In genomic region chr22:40183603-40184002, GRCh38 we compare ENCODE assay signal across 8 cellular contexts. TPM values are rescaled to one million over a fixed set of nuclear protein-coding genes. Genes with fewer than 3 reads are reported as not detected.
DNase-seq lines count a peak whose midpoint lies in the region; ATAC-seq and TF ChIP-seq lines count a peak whose summit lies in the region.
"Not testable (repeated sequence)": the region's sequence is repeated elsewhere in the genome, so short reads cannot be mapped to it uniquely, and the experiment has no call there.

No MANE protein-coding gene starts in this region.

- not testable (repeated sequence) for TF ChIP-seq POLR2A in gastroesophageal sphincter (IDR thresholded peaks at IDR 0.05); transverse colon (IDR thresholded peaks at IDR 0.05)

- WGBS in gastroesophageal sphincter (ENCODE audit: low coverage in 1 of 2), 2 donors = 43 to 58% methylated on average over 11 to 13 of the region's 13 CpGs
- 89 to 93% methylated on average over 7 to 10 of the region's 13 CpGs for WGBS in mesodermal cell (ENCODE audit: insufficient coverage in 2 of 2), 2 experiments
- WGBS in psoas muscle, 3 donors = 78 to 87% (median 79%) methylated on average over 13 of the region's 13 CpGs
- WGBS in transverse colon (ENCODE audit: low coverage in 1 of 2), 2 donors = 20 to 72% methylated on average over 1 to 13 of the region's 13 CpGs

- H3F3A ChIP-seq in PC-3 (ENCODE audit: low read length, unreplicated experiment) = not testable (repeated sequence)

- H3K4me3 Mint-ChIP-seq in CD14-positive monocyte = not testable (repeated sequence)
- H3K4me3 Mint-ChIP-seq in activated T-cell treated with anti-CD3 and anti-CD28 coated beads, Interleukin-2, amount 50 U/mL, for 72 hours = peak overlapping the region; percentile 36 to 83

- peaks cover 98% of the 10 kb centered on the region for H3K79me2 ChIP-seq in PC-3 (ENCODE audit: low read length)

- not testable (repeated sequence) for H4K20me1 ChIP-seq in PC-3 (ENCODE audit: low read length)

- TF ChIP-seq EP300 in gastroesophageal sphincter (IDR thresholded peaks at IDR 0.05); transverse colon (IDR thresholded peaks at IDR 0.05; ENCODE audit: low read depth): not testable (repeated sequence)

- peaks cover 80% of the 10 kb centered on the region for H3K4me1 Mint-ChIP-seq in CD14-positive monocyte
- H3K4me1 Mint-ChIP-seq in activated T-cell treated with anti-CD3 and anti-CD28 coated beads, Interleukin-2, amount 50 U/mL, for 72 hours (ENCODE audit: low read depth) = peaks cover 79% of the 10 kb centered on the region

- in situ Hi-C loops in brain microvascular endothelial cell (cut with HindIII; ENCODE audit: low pct_ligation_motif_present, low sequenced_read_pairs); transverse colon (cut with MboI; ENCODE audit: low pct_ligation_motif_present in 1 of 4, low pct_unique_long_range_greater_than_20kb in 1 of 4, low sequenced_read_pairs in 3 of 4): not testable (repeated sequence)

- ATAC-seq in PC-3; activated T-cell treated with anti-CD3 and anti-CD28 coated beads, Interleukin-2, amount 50 U/mL, for 72 hours (replicated peaks in 1 of 2); gastroesophageal sphincter; psoas muscle: not testable (repeated sequence)

- H3K4me1 ChIP-seq in PC-3 (ENCODE audit: insufficient read depth, low read length) (peaks cover 36% of the 10 kb centered on the region), gastroesophageal sphincter (peaks cover 13 to 91% (median 19%) of the 10 kb centered on the region in 3 donors), mesodermal cell (ENCODE audit: control insufficient read depth, insufficient read depth, low read length, poor library complexity, severe bottlenecking) (peaks cover 42% of the 10 kb centered on the region), psoas muscle (peaks cover 92% of the 10 kb centered on the region), transverse colon (peaks cover 21 to 76% (median 56%) of the 10 kb centered on the region in 4 donors)

- H3K9me2 ChIP-seq in PC-3 (replicated peaks; ENCODE audit: low read length) = not testable (repeated sequence)

- H3K27me3 ChIP-seq in PC-3 (ENCODE audit: low read length); brain microvascular endothelial cell (replicated peaks); gastroesophageal sphincter; psoas muscle (ENCODE audit: insufficient read depth in 3 of 3, low read length in 2 of 3); transverse colon: not testable (repeated sequence)

- H3K27ac ChIP-seq in PC-3 (ENCODE audit: low read length) = not testable (repeated sequence)
- H3K27ac ChIP-seq in brain microvascular endothelial cell (peak overlapping the region; percentile 59), gastroesophageal sphincter (peak overlapping the region in 3 of 4 donors; percentile 25 to 74 (median 70)), mesodermal cell (ENCODE audit: low read depth, low read length, severe bottlenecking) (peak overlapping the region; percentile 97), psoas muscle (peak overlapping the region; percentile 82), transverse colon (peak overlapping the region; percentile 85 to 91 (median 90))

- CTCF ChIA-PET in PC-3 (lab: Charles Lee) = not testable (repeated sequence)

- H3K4me2 ChIP-seq in PC-3 (ENCODE audit: low read length) = peak overlapping the region; percentile 35; the same call in 1 of the 2 replicates

- DNase-seq in CD14-positive monocyte (ENCODE audit: low spot score); PC-3; activated T-cell treated with anti-CD3 and anti-CD28 coated beads, Interleukin-2, amount 50 U/mL, for 72 hours; brain microvascular endothelial cell; psoas muscle; transverse colon: not testable (repeated sequence)

- H3K27ac Mint-ChIP-seq in CD14-positive monocyte = peak overlapping the region; percentile 83 to 94 (median 92)
- not testable (repeated sequence) for H3K27ac Mint-ChIP-seq in activated T-cell treated with anti-CD3 and anti-CD28 coated beads, Interleukin-2, amount 50 U/mL, for 72 hours

- H3K27me3 Mint-ChIP-seq in CD14-positive monocyte (ENCODE audit: low read depth in 3 of 3); activated T-cell treated with anti-CD3 and anti-CD28 coated beads, Interleukin-2, amount 50 U/mL, for 72 hours (ENCODE audit: low read depth): not testable (repeated sequence)

- not testable (repeated sequence) for TF ChIP-seq CTCF in CD14-positive monocyte (IDR thresholded peaks at IDR 0.05); PC-3 (conservative IDR thresholded peaks at IDR 0.05; ENCODE audit: low read depth, low read length); brain microvascular endothelial cell (IDR thresholded peaks at IDR 0.05; ENCODE audit: low read depth, low read length, missing control alignments); gastroesophageal sphincter (IDR thresholded peaks at IDR 0.05); psoas muscle (IDR thresholded peaks at IDR 0.05); transverse colon (IDR thresholded peaks at IDR 0.05)

- intact Hi-C loops in CD14-positive monocyte (cut with micrococcal nuclease); PC-3 (cut with micrococcal nuclease); transverse colon (cut with DNase I; ENCODE audit: low total_unique reads): not testable (repeated sequence)
- intact Hi-C loops in psoas muscle (cut with DNase I) = loop anchor here (2.0 to 10.0 kb wide), 2 partner anchors 91 kb away; no protein-coding TSS in a partner anchor

- POLR2A ChIA-PET in PC-3 (lab: Charles Lee; ENCODE audit: unreplicated experiment) = not testable (repeated sequence)

- H3K4me3 ChIP-seq in PC-3 (ENCODE audit: low read length); brain microvascular endothelial cell (ENCODE audit: low read depth, low read length); gastroesophageal sphincter; psoas muscle: not testable (repeated sequence)
- H3K4me3 ChIP-seq in mesodermal cell (ENCODE audit: extremely low read depth, insufficient read depth, low read length, poor library complexity, severe bottlenecking) (peak overlapping the region; percentile 9), transverse colon (peak overlapping the region in 1 of 4 donors; percentile 2)

- H3K9me3 Mint-ChIP-seq in CD14-positive monocyte; activated T-cell treated with anti-CD3 and anti-CD28 coated beads, Interleukin-2, amount 50 U/mL, for 72 hours: not testable (repeated sequence)

- not testable (repeated sequence) for H3K9ac ChIP-seq in PC-3 (ENCODE audit: low read length)

- H3K9me3 ChIP-seq in PC-3 (ENCODE audit: low read length); gastroesophageal sphincter; mesodermal cell (ENCODE audit: control insufficient read depth, low read length); psoas muscle; transverse colon: not testable (repeated sequence)

- not testable (repeated sequence) for H3K36me3 ChIP-seq in PC-3 (ENCODE audit: low read depth, low read length); brain microvascular endothelial cell (replicated peaks); gastroesophageal sphincter; mesodermal cell (ENCODE audit: control insufficient read depth, insufficient read depth, low read length); psoas muscle (ENCODE audit: insufficient read depth in 1 of 2, low read depth in 1 of 2); transverse colon

- not testable (repeated sequence) for BruUV-seq in PC-3 (replicated peaks; lab: Mats Ljungman, UMichigan)

- H2AFZ ChIP-seq in PC-3 (ENCODE audit: low read length) = not testable (repeated sequence)

- H3K36me3 Mint-ChIP-seq in CD14-positive monocyte; activated T-cell treated with anti-CD3 and anti-CD28 coated beads, Interleukin-2, amount 50 U/mL, for 72 hours (ENCODE audit: insufficient read depth in 2 of 2): not testable (repeated sequence)

RNA-seq across cellular contexts. Expression of gene TNRC6B, which starts 5.9 kb away (rescaled TPM):
- 10 to 100 TPM; 11.8 to 16.5 TPM for polyA plus RNA-seq in CD14-positive monocyte
- total RNA-seq in PC-3 (2014; rRNA removed) = 15.1 and 21.3 TPM in 2 replicates
- total RNA-seq in activated T-cell treated with anti-CD3 and anti-CD28 coated beads, Interleukin-2, amount 50 U/mL, for 72 hours = 10 to 100 TPM; 62.5 to 65.3 TPM
- 10 to 100 TPM; 32.4 to 71.2 (median 60.7) TPM for total RNA-seq in gastroesophageal sphincter
- 16.7 TPM for polyA plus RNA-seq in mesodermal cell (2013, experiment 1 of 2)
- polyA plus RNA-seq in mesodermal cell (2013, experiment 2 of 2) = 19.4 TPM
- 10 to 100 TPM; 27.9 to 49.4 (median 32.6) TPM for total RNA-seq in psoas muscle
- 10 to 100 TPM in 1 of 3 donors, 1 to 10 TPM in 2; 2.2 to 17.4 (median 2.5) TPM for polyA plus RNA-seq in psoas muscle
- 100 to 1,000 TPM in 1 of 4 donors, 10 to 100 TPM in 3; 36.7 to 108 (median 54.0) TPM for total RNA-seq in transverse colon
